ENCODE assay signal across 8 cellular contexts in genomic region chr10:29635711-29636144, GRCh38. TPM values are rescaled to one million over a fixed set of nuclear protein-coding genes. Genes with fewer than 3 reads are reported as not detected.
A peak's percentile ranks its signal among the peaks of the same experiment; 100 is the strongest.
DNase-seq lines count a peak whose midpoint lies in the region; ATAC-seq, FAIRE-seq and TF ChIP-seq lines count a peak whose summit lies in the region.

No MANE protein-coding gene starts in this region.

- H3K36me3 ChIP-seq in astrocyte (ENCODE audit: insufficient read depth, low read length) (peaks cover 4% of the 10 kb centered on the region), transverse colon (no peaks in the 10 kb centered on the region)

- peaks cover 4% of the 10 kb centered on the region for H4K20me1 ChIP-seq in astrocyte (ENCODE audit: insufficient read depth, low read length)

- 10 to 23% methylated on average over 1 to 4 of the region's 4 CpGs for WGBS in transverse colon (ENCODE audit: low coverage in 1 of 2), 2 donors

- H3K27ac ChIP-seq in astrocyte (ENCODE audit: low read depth, low read length) (peak overlapping the region; percentile 86), transverse colon (peak overlapping the region; percentile 85 to 90 (median 88))

- H3K27me3 ChIP-seq in astrocyte (ENCODE audit: insufficient read depth, low read length), result no peaks in the 10 kb centered on the region
- H3K27me3 ChIP-seq in transverse colon, result no peaks in the 10 kb centered on the region

- TF ChIP-seq POLR2A in transverse colon (IDR thresholded peaks at IDR 0.05), result no peak

- no peaks in the 10 kb centered on the region for H3K27me3 Mint-ChIP-seq in astrocyte (ENCODE audit: low read depth, unreplicated experiment)

- H3K36me3 Mint-ChIP-seq in astrocyte (ENCODE audit: low read depth, unreplicated experiment), result peaks cover 9% of the 10 kb centered on the region

- H3K4me3 Mint-ChIP-seq in astrocyte (ENCODE audit: unreplicated experiment), result peak overlapping the region; percentile 87

- ATAC-seq in GM18868 (IDR thresholded peaks at IDR 0.05; ENCODE audit: unreplicated experiment) (peak; percentile 43), HG03159 (IDR thresholded peaks at IDR 0.05; ENCODE audit: unreplicated experiment) (peak; percentile 74), left colon (peak; percentile 73)

- H2AFZ ChIP-seq in astrocyte (ENCODE audit: low read depth, low read length), result no peak overlapping the region

- H3K79me2 ChIP-seq in astrocyte (ENCODE audit: insufficient read depth, low read length), result peaks cover 36% of the 10 kb centered on the region

- DNase-seq in astrocyte (ENCODE audit: low read depth), result peak; percentile 47
- no peak for DNase-seq in left colon
- DNase-seq in transverse colon, result no peak
- no peak for DNase-seq in G401 (ENCODE audit: low spot score)
- no peak for DNase-seq in superior temporal gyrus (ENCODE audit: extremely low spot score)
- DNase-seq in 8988T, result no peak

- H3K9me3 ChIP-seq in astrocyte (ENCODE audit: insufficient read depth, low read depth, low read length) (no peaks in the 10 kb centered on the region), transverse colon (no peaks in the 10 kb centered on the region)

- peak overlapping the region; percentile 76 for H3K4me2 ChIP-seq in astrocyte (ENCODE audit: low read length)

- intact Hi-C loops in left colon (cut with DNase I, micrococcal nuclease) (no loop called here), transverse colon (cut with DNase I; ENCODE audit: low total_unique reads) (no loop called here)

- H3K4me1 Mint-ChIP-seq in astrocyte (ENCODE audit: low read depth, unreplicated experiment), result peaks cover 41% of the 10 kb centered on the region

- TF ChIP-seq CTCF in astrocyte (IDR thresholded peaks at IDR 0.05; ENCODE audit: insufficient read depth, low read depth, low read length) (no peak), transverse colon (IDR thresholded peaks at IDR 0.05) (no peak)

- peaks cover 3% of the 10 kb centered on the region for H3K9me3 Mint-ChIP-seq in astrocyte (ENCODE audit: unreplicated experiment)

- H3K4me3 ChIP-seq in astrocyte (ENCODE audit: insufficient read depth, low read depth, low read length) (peak overlapping the region; percentile 4), transverse colon (peak overlapping the region in 2 of 4 donors; percentile 8 to 11)

- in situ Hi-C loops in transverse colon (cut with MboI; ENCODE audit: low pct_ligation_motif_present in 1 of 4, low pct_unique_long_range_greater_than_20kb in 1 of 4, low sequenced_read_pairs in 3 of 4), result no loop called here
- in situ Hi-C loops in G401 (cut with HindIII; ENCODE audit: low sequenced_read_pairs), result no loop called here

- FAIRE-seq in astrocyte (lab: Jason Lieb, UNC), result no peak

- H3K4me1 ChIP-seq in astrocyte (ENCODE audit: insufficient read depth, low read length) (peaks cover 39% of the 10 kb centered on the region), transverse colon (peaks cover 12 to 58% (median 39%) of the 10 kb centered on the region in 4 donors)

- peak overlapping the region; percentile 93 for H3K27ac Mint-ChIP-seq in astrocyte (ENCODE audit: unreplicated experiment)

- TF ChIP-seq EP300 in transverse colon (IDR thresholded peaks at IDR 0.05; ENCODE audit: low read depth), result no peak

- peak overlapping the region; percentile 70 for H3K9ac ChIP-seq in astrocyte (ENCODE audit: low read length)

RNA-seq across cellular contexts. Expression of gene SVIL, which starts 1.0 kb away (rescaled TPM):
- total RNA-seq in astrocyte (70.4 and 73.3 TPM in 2 replicates), left colon (100 to 1,000 TPM in 1 of 2 donors, 10 to 100 TPM in 1; 66.6 to 154 TPM), transverse colon (100 to 1,000 TPM; 146 to 192 (median 156) TPM)
- total RNA-seq in G401 (2014; rRNA removed; shearing (Covaris generic)), result 10.4 and 36.3 TPM in 2 replicates
